Comparison of ENCODE assay signal across 1 cellular context in genomic region chrX:149531599-149531998, GRCh38.
TF ChIP-seq lines count a peak whose summit lies in the region.

No MANE protein-coding gene starts in this region.

TF ChIP-seq in WTC11, 78 proteins besides CTCF, POLR2A, EP300 and RAD21 (continued from another document):
- TF ChIP-seq, protein P1, sequence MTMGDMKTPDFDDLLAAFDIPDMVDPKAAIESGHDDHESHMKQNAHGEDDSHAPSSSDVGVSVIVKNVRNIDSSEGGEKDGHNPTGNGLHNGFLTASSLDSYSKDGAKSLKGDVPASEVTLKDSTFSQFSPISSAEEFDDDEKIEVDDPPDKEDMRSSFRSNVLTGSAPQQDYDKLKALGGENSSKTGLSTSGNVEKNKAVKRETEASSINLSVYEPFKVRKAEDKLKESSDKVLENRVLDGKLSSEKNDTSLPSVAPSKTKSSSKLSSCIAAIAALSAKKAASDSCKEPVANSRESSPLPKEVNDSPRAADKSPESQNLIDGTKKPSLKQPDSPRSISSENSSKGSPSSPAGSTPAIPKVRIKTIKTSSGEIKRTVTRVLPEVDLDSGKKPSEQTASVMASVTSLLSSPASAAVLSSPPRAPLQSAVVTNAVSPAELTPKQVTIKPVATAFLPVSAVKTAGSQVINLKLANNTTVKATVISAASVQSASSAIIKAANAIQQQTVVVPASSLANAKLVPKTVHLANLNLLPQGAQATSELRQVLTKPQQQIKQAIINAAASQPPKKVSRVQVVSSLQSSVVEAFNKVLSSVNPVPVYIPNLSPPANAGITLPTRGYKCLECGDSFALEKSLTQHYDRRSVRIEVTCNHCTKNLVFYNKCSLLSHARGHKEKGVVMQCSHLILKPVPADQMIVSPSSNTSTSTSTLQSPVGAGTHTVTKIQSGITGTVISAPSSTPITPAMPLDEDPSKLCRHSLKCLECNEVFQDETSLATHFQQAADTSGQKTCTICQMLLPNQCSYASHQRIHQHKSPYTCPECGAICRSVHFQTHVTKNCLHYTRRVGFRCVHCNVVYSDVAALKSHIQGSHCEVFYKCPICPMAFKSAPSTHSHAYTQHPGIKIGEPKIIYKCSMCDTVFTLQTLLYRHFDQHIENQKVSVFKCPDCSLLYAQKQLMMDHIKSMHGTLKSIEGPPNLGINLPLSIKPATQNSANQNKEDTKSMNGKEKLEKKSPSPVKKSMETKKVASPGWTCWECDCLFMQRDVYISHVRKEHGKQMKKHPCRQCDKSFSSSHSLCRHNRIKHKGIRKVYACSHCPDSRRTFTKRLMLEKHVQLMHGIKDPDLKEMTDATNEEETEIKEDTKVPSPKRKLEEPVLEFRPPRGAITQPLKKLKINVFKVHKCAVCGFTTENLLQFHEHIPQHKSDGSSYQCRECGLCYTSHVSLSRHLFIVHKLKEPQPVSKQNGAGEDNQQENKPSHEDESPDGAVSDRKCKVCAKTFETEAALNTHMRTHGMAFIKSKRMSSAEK (CRISPR knock-in tag; IDR thresholded peaks at IDR 0.05; ENCODE audit: borderline replicate concordance) = no peak
- TF ChIP-seq STAT6 (CRISPR knock-in tag; conservative IDR thresholded peaks at IDR 0.05; ENCODE audit: low read depth) (no peak), MLX (CRISPR knock-in tag; IDR thresholded peaks at IDR 0.05) (no peak), RELA (CRISPR knock-in tag; IDR thresholded peaks at IDR 0.05; ENCODE audit: borderline replicate concordance) (no peak), IRF2 (CRISPR knock-in tag; IDR thresholded peaks at IDR 0.05; ENCODE audit: borderline replicate concordance, low read depth) (no peak), ZNF219 (CRISPR knock-in tag; IDR thresholded peaks at IDR 0.05; ENCODE audit: borderline replicate concordance) (no peak), NR2C2 (CRISPR knock-in tag; IDR thresholded peaks at IDR 0.05) (no peak)
TF ChIP-seq in WTC11: peak in this region for 0.
